1 cellular context compared by ENCODE assay signal in the genomic region with DNA sequence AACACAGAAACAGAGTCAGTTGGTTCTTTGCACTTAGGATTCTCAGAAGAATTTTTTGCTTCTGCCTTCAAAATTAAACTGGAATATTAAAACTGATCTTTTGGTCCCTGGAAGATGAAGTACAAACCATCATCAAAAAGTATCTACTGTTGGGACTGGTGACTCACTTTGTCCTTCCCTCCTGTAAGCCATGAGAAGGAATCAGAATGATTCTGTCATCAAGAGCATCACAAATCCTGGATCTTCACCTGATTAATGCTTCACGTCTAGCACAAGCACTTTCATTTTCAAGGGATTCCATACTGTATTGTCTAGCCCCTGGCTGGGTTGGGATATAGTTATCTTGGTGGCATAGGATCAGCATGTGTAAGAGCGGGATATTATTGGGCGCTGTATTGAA.
TF ChIP-seq lines count a peak whose summit lies in the region.

No MANE protein-coding gene starts in this region.

TF ChIP-seq in K562, 482 proteins besides CTCF, POLR2A, EP300 and RAD21 (continued from another document):
- TF ChIP-seq ZFX (CRISPR knock-in tag; IDR thresholded peaks at IDR 0.05) (no peak), FOSL1 (tag; conservative IDR thresholded peaks at IDR 0.05) (peak; percentile 22; the same call in 1 of the 2 replicates), SRSF1 (IDR thresholded peaks at IDR 0.05; ENCODE audit: low read depth, low read length) (no peak)
